9 cellular contexts compared by ENCODE assay signal in genomic region chr1:207051615-207051943, GRCh38. TPM values are rescaled to one million over a fixed set of nuclear protein-coding genes. Genes with fewer than 3 reads are reported as not detected.
A peak's percentile ranks its signal among the peaks of the same experiment; 100 is the strongest.
DNase-seq lines count a peak whose midpoint lies in the region; TF ChIP-seq lines count a peak whose summit lies in the region.
"Had no signal": no experiment of that assay in that cellular context is flagged by ENCODE, and none has a peak within 500 bp of the region (broad histone marks: within the 10 kb centered on the region; RNA-seq: fewer than 3 reads in every experiment).

No MANE protein-coding gene starts in this region.

- H3K27ac ChIP-seq in RWPE1: peak overlapping the region; percentile 93

- peaks cover 5% of the 10 kb centered on the region for H3K36me3 Mint-ChIP-seq in progenitor cell of endocrine pancreas (ENCODE audit: insufficient read depth)

- H3K4me3 ChIP-seq in H7 (ENCODE audit: insufficient read depth, low read depth, low read length) (peak overlapping the region; percentile 78; the same call in 1 of the 2 replicates), epithelial cell of proximal tubule (ENCODE audit: low read depth, low read length) (peak overlapping the region; percentile 96)

- CTCF ChIA-PET in RWPE1 (lab: Yijun Ruan, JAX): no interaction called here

- POLR2A ChIA-PET in RWPE1 (lab: Yijun Ruan, JAX; ENCODE audit: low non-redundant PET): interaction anchor here (0.6 kb wide), 1 partner anchor 20 kb away, joined by 4 read pairs; no protein-coding TSS in a partner anchor

- TF ChIP-seq CTCF in RWPE1 (conservative IDR thresholded peaks at IDR 0.05; ENCODE audit: low read depth): no peak
- TF ChIP-seq CTCF in epithelial cell of proximal tubule (conservative IDR thresholded peaks at IDR 0.05; ENCODE audit: low read depth, low read length): no peak
- TF ChIP-seq CTCF in progenitor cell of endocrine pancreas (IDR thresholded peaks at IDR 0.05; ENCODE audit: unreplicated experiment): no peak

- peaks cover 23% of the 10 kb centered on the region for H3K4me1 Mint-ChIP-seq in progenitor cell of endocrine pancreas (ENCODE audit: low read depth)

- H3K9me3 Mint-ChIP-seq in progenitor cell of endocrine pancreas (ENCODE audit: low read depth): no peaks in the 10 kb centered on the region

- H3K27me3 Mint-ChIP-seq in progenitor cell of endocrine pancreas: peaks cover 6% of the 10 kb centered on the region

- DNase-seq in H7 (no peak), RWPE1 (ENCODE audit: low spot score) (no peak), epithelial cell of proximal tubule (ENCODE audit: low read depth) (no peak), progenitor cell of endocrine pancreas (ENCODE audit: low spot score, unreplicated experiment) (no peak), kidney tubule cell (ENCODE audit: low spot score) (no peak), OCI-M1 (lab: John Stamatoyannopoulos, UW) (no peak), NCI-H1417 treated with DMSO at 0.1 percent for 48 hours (lab: John Stamatoyannopoulos, UW) (no peak)
- DNase-seq in central memory CD4-positive, alpha-beta T cell: no peak

- H3K36me3 ChIP-seq in H7 (replicated peaks; ENCODE audit: control insufficient read depth, insufficient read depth, low read length): peaks cover 9% of the 10 kb centered on the region
- H3K36me3 ChIP-seq: SJCRH30 had no signal

- H3K27ac Mint-ChIP-seq in progenitor cell of endocrine pancreas: peak overlapping the region; percentile 98

- no peaks in the 10 kb centered on the region for H3K27me3 ChIP-seq in H7 (ENCODE audit: control insufficient read depth, insufficient read depth, low read length)
- H3K27me3 ChIP-seq: SJCRH30 had no signal

- H3K4me3 Mint-ChIP-seq in progenitor cell of endocrine pancreas (ENCODE audit: low read depth): peak overlapping the region; percentile 97

RNA-seq across cellular contexts. Expression of gene YOD1, which starts 0.6 kb away (rescaled TPM):
- total RNA-seq in H7 (2014; rRNA removed; shearing (Covaris generic)): 19.2 and 22.5 TPM in 2 replicates
- total RNA-seq in epithelial cell of proximal tubule (6.7 TPM in 2 replicates), progenitor cell of endocrine pancreas (8.7 and 8.8 TPM in 2 replicates)

RNA-seq across cellular contexts. Expression of gene PFKFB2, which starts 1.5 kb away (rescaled TPM):
- total RNA-seq in H7 (2014; rRNA removed; shearing (Covaris generic)): 12.7 and 16.6 TPM in 2 replicates
- total RNA-seq in epithelial cell of proximal tubule (3.8 and 5.1 TPM in 2 replicates), progenitor cell of endocrine pancreas (9.6 and 10.6 TPM in 2 replicates)

RNA-seq across cellular contexts. Expression of gene C1orf116, which starts 19.0 kb away (rescaled TPM):
- total RNA-seq in H7 (2014; rRNA removed; shearing (Covaris generic)): 0.52 and 0.55 TPM in 2 replicates
- total RNA-seq in epithelial cell of proximal tubule: 21.6 and 22.5 TPM in 2 replicates
- 31.3 and 31.9 TPM in 2 replicates for total RNA-seq in progenitor cell of endocrine pancreas
- total RNA-seq: SJCRH30 had no signal

RNA-seq across cellular contexts. Expression of gene C4BPB, which starts 37.1 kb away (rescaled TPM):
- total RNA-seq in H7 (2014; rRNA removed; shearing (Covaris generic)): not detected in 2 replicates
- not detected in 2 replicates for total RNA-seq in epithelial cell of proximal tubule
- not detected in 2 replicates for total RNA-seq in progenitor cell of endocrine pancreas
- total RNA-seq: SJCRH30 had no signal

RNA-seq across cellular contexts. Expression of gene C4BPA, which starts 52.5 kb away (rescaled TPM):
- not detected in 2 replicates for total RNA-seq in H7 (2014; rRNA removed; shearing (Covaris generic))
- total RNA-seq in epithelial cell of proximal tubule (not detected in 2 replicates), progenitor cell of endocrine pancreas (not detected in 2 replicates)

Comparison
In these comparisons a context has a peak if more than half of its experiments do, and no peak if none do; other contexts are left out.
1. RNA of gene C1orf116, which starts 19.0 kb away (total RNA-seq): 31.3 to 31.9 TPM in progenitor cell of endocrine pancreas and 21.6 to 22.5 TPM in epithelial cell of proximal tubule; 0.52 to 0.55 TPM in H7; every median in the first group is over 10 times any median in the second.